In the genomic region with DNA sequence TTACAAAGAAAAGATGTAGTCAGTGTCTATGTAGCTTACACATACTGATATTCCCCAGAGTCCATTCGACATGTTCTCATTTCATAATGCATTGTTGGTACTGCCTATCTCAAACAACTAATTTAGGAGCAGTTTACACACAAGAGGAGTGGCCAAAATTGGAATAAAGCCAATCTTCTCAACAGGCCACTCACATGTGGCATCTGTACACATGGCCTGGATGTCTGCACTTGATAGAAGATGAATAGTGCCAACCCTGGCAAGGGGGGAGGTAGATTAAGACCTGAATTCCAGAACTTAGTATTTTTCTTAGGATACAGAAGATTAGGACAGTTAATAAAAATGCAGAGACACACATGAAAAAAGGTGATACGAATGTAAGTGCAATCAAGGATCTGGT, we compare ENCODE assay signal across 20 cellular contexts.
"Had no signal": no experiment of that assay in that cellular context is flagged by ENCODE, and none has a peak within 500 bp of the region (broad histone marks: within the 10 kb centered on the region; RNA-seq: fewer than 3 reads in every experiment).

No MANE protein-coding gene starts in this region.

- DNase-seq: activated CD4-positive, alpha-beta memory T cell treated with anti-CD3 and anti-CD28 coated beads, Interleukin-2, amount 10 ng/mL, durations not matched to agents 7 days and 5 days; activated CD4-positive, alpha-beta T cell treated with anti-CD3 and anti-CD28 coated beads for 48 hours; activated CD4-positive, CD25-positive, alpha-beta regulatory T cell; activated CD8-positive, alpha-beta memory T cell treated with anti-CD3 and anti-CD28 coated beads, Interleukin-2, amount 10 ng/mL, durations not matched to agents 7 days and 5 days; activated naive CD4-positive, alpha-beta T cell treated with Interleukin-2 at 50 U/mL for 16 hours; activated naive CD8-positive, alpha-beta T cell treated with anti-CD3 and anti-CD28 coated beads, Interleukin-2, amount 10 ng/mL, durations not matched to agents 7 days and 5 days; activated T-cell treated with anti-CD3 and anti-CD28 coated beads, Interleukin-2, amount 50 U/mL, for 1 hour; body of pancreas; endodermal cell; heart left ventricle; kidney; posterior cingulate gyrus; sigmoid colon; spleen; stimulated activated CD4-positive, alpha-beta T cell treated with anti-CD3 and anti-CD28 coated beads, Interleukin-4, amount 100 ng/mL, for 4 hours; upper lobe of right lung had no signal

- ATAC-seq: activated CD8-positive, alpha-beta memory T cell treated with anti-CD3 and anti-CD28 coated beads, Interleukin-2, amount 10 ng/mL, durations not matched to agents 7 days and 5 days; activated T-helper 17 cell treated with anti-CD3 and anti-CD28 coated beads, Interleukin-2, amount 50 U/mL, for 72 hours; body of pancreas; gastroesophageal sphincter; heart left ventricle; left lobe of liver; stimulated activated memory B cell treated with anti-CD40 and anti-IgM and Interleukin-4, amounts not matched to agents 10 μg/mL and 1 μg/mL and 100 μg/mL, for 72 hours; upper lobe of right lung had no signal
